15 cellular contexts compared by ENCODE assay signal in genomic region chr3:124373524-124373923, GRCh38.
DNase-seq lines count a peak whose midpoint lies in the region; ATAC-seq, FAIRE-seq and TF ChIP-seq lines count a peak whose summit lies in the region.
"Had no signal": no experiment of that assay in that cellular context is flagged by ENCODE, and none has a peak within 500 bp of the region (broad histone marks: within the 10 kb centered on the region; RNA-seq: fewer than 3 reads in every experiment).

No MANE protein-coding gene starts in this region.

- 0 out of 2 replicates have a peak overlapping the region, but pooled peaks have one; percentile 27 for H2BK5ac ChIP-seq in H1 (ENCODE audit: low read depth, low read length)

- POLR2A ChIA-PET in H1 (lab: Charles Lee; ENCODE audit: partially characterized antibody): interaction anchor here (1.0 to 1.8 kb wide), 2 partner anchors 9 to 86 kb away, joined by 3 to 7 read pairs; no protein-coding TSS in a partner anchor

- no peaks in the 10 kb centered on the region for H4K20me1 ChIP-seq in H1 (replicated peaks in 1 of 2; ENCODE audit: control insufficient read depth in 1 of 2, insufficient read depth in 2 of 2, low read length in 2 of 2)

- H3K18ac ChIP-seq in H1 (ENCODE audit: extremely low read depth, low read length): no peak overlapping the region

- no peaks in the 10 kb centered on the region; the same call in 1 of the 2 replicates for H3K79me1 ChIP-seq in H1 (ENCODE audit: low read depth, low read length)

- ATAC-seq in GM21360 (IDR thresholded peaks at IDR 0.05; ENCODE audit: unreplicated experiment) (peak; percentile 66), HG03103 (IDR thresholded peaks at IDR 0.05; ENCODE audit: low read depth, unreplicated experiment) (peak; percentile 52), HG03159 (IDR thresholded peaks at IDR 0.05; ENCODE audit: unreplicated experiment) (no peak)

- no peak for TF ChIP-seq CTCF in H1 (IDR thresholded peaks at IDR 0.05; ENCODE audit: control extremely low read depth in 1 of 3, insufficient read depth in 1 of 3, low read depth in 1 of 3, low read length in 3 of 3)

- H3K4ac ChIP-seq in H1 (replicated peaks; ENCODE audit: insufficient read length, low read depth, low read length): no peak overlapping the region

- no peak for TF ChIP-seq EP300 in H1 (IDR thresholded peaks at IDR 0.05; ENCODE audit: borderline replicate concordance in 1 of 2, low read depth in 2 of 2, low read length in 2 of 2)

- peak overlapping the region; percentile 67 for H2BK120ac ChIP-seq in H1 (replicated peaks; ENCODE audit: low read depth, low read length)

- H3K14ac ChIP-seq in H1 (ENCODE audit: insufficient read length): no peak overlapping the region

- no peak overlapping the region; a peak in 1 of 7 replicates for H3K9ac ChIP-seq in H1 (replicated peaks in 1 of 4; ENCODE audit: extremely low read depth in 1 of 4, low read depth in 3 of 4, low read length in 3 of 4)

- peaks cover 0 to 8% of the 10 kb centered on the region in 2 experiments; a peak in 2 of 4 replicates for H3K9me3 ChIP-seq in H1 (ENCODE audit: insufficient read depth in 2 of 2, low read depth in 1 of 2, low read length in 1 of 2)
- H3K9me3 ChIP-seq: BE2C, testis had no signal

- WGBS in H1 (ENCODE audit: extremely low coverage in 1 of 2, insufficient coverage in 1 of 2, insufficient read length in 1 of 2, insufficient replicate concordance in 2 of 2, low coverage in 1 of 2, low lambda C conversion rate in 2 of 2, missing lambda C conversion rate in 1 of 2), 2 experiments: 92% methylated on average over 2 of the region's 2 CpGs; no CpG with 5 or more reads in 1 of the 2 experiments

- FAIRE-seq in GM18507 (lab: Jason Lieb, UNC) (peak; percentile 5), H1 (lab: Jason Lieb, UNC) (no peak)

- H3K23ac ChIP-seq in H1 (ENCODE audit: insufficient read length): no peak overlapping the region

- H3K79me2 ChIP-seq in H1 (ENCODE audit: control insufficient read depth in 1 of 2, insufficient read depth in 2 of 2, low read length in 2 of 2): no peaks in the 10 kb centered on the region

- H3K4me2 ChIP-seq in H1 (ENCODE audit: insufficient read depth in 1 of 2, low read depth in 2 of 2, low read length in 2 of 2): no peak overlapping the region

- peaks cover 0 to 5% (median 0%) of the 10 kb centered on the region in 4 experiments; a peak in 3 of 7 replicates for H3K4me1 ChIP-seq in H1 (replicated peaks in 1 of 4; ENCODE audit: control insufficient read depth in 3 of 4, insufficient read depth in 4 of 4, low read length in 3 of 4)
- H3K4me1 ChIP-seq: testis had no signal

- no peaks in the 10 kb centered on the region for H3K27me3 ChIP-seq in H1 (replicated peaks in 1 of 4; ENCODE audit: control insufficient read depth in 3 of 4, extremely low read depth in 1 of 4, insufficient read depth in 3 of 4, low read length in 3 of 4)
- H3K27me3 ChIP-seq: BE2C, testis had no signal

- H2AK5ac ChIP-seq in H1 (ENCODE audit: low read depth, low read length): no peak overlapping the region; the same call in 1 of the 2 replicates

- CTCF ChIA-PET in H1 (lab: Charles Lee; ENCODE audit: partially characterized antibody): interaction anchor here (1.2 to 1.6 kb wide), 5 partner anchors 11 to 96 kb away, joined by 3 to 6 read pairs (median 5); no protein-coding TSS in a partner anchor

- H3K36me3 ChIP-seq in H1 (ENCODE audit: control insufficient read depth in 2 of 4, insufficient read depth in 4 of 4, low read length in 3 of 4): no peaks in the 10 kb centered on the region
- H3K36me3 ChIP-seq: BE2C had no signal

- H2AFZ ChIP-seq in H1 (ENCODE audit: low read length): no peak overlapping the region

- no peak overlapping the region for H3K27ac ChIP-seq in H1 (ENCODE audit: low read depth, low read length)
- H3K27ac ChIP-seq: RWPE1, testis had no signal

- peak overlapping the region; percentile 52 for H4K91ac ChIP-seq in H1 (replicated peaks; ENCODE audit: insufficient read length, low read length)

- no peak overlapping the region for H4K8ac ChIP-seq in H1 (ENCODE audit: extremely low read depth, insufficient read depth, low read length)

- H2BK20ac ChIP-seq in H1 (ENCODE audit: low read length): peak overlapping the region; percentile 82; the same call in 1 of the 2 replicates

- H3K23me2 ChIP-seq in H1 (ENCODE audit: low read depth, low read length): no peaks in the 10 kb centered on the region

- H2BK15ac ChIP-seq in H1 (ENCODE audit: low read length): no peak overlapping the region

- TF ChIP-seq POLR2A in H1 (IDR thresholded peaks at IDR 0.05; ENCODE audit: control extremely low read depth in 1 of 2, low read depth in 2 of 2, low read length in 2 of 2): no peak

- H2BK12ac ChIP-seq in H1 (ENCODE audit: low read depth, low read length): peak overlapping the region; percentile 41; the same call in 1 of the 2 replicates

- no peak overlapping the region for H3K4me3 ChIP-seq in H1 (ENCODE audit: extremely low read depth in 1 of 4, insufficient read depth in 2 of 4, low read depth in 3 of 4, low read length in 4 of 4)
- H3K4me3 ChIP-seq: testis had no signal

- H4K5ac ChIP-seq in H1 (ENCODE audit: insufficient read length, low read depth, low read length): no peak overlapping the region

- no peak for DNase-seq in GM18507 (ENCODE audit: extremely low spot score, insufficient read length, low read depth)
- no peak for DNase-seq in H1 (ENCODE audit: low read depth in 1 of 2, low spot score in 2 of 2)
- no peak for DNase-seq in AG20443 (ENCODE audit: low spot score)
- DNase-seq in effector CD8-positive, alpha-beta T cell (lab: John Stamatoyannopoulos, UW): no peak
- DNase-seq: IMR-90; NCI-H2081 treated with DMSO at 0.1 percent for 48 hours; stimulated activated CD4-positive, alpha-beta T cell treated with anti-CD3 and anti-CD28 coated beads, Interleukin-4, amount 100 ng/mL, for 1 hour; stimulated activated CD8-positive, alpha-beta memory T cell treated with anti-CD3 and anti-CD28 coated beads, Interleukin-4, amount 100 ng/mL, for 48 hours; SW 1271; testis had no signal

- no peak for TF ChIP-seq RAD21 in H1 (IDR thresholded peaks at IDR 0.05 in 1 of 2, conservative IDR thresholded peaks at IDR 0.05 in 1 of 2; ENCODE audit: low read depth in 2 of 2, low read length in 2 of 2)

- H3K56ac ChIP-seq in H1 (replicated peaks; ENCODE audit: insufficient read length, low read depth, low read length): no peak overlapping the region

TF ChIP-seq in H1, 55 proteins besides CTCF, POLR2A, EP300 and RAD21 (continues in another document):
- TF ChIP-seq CREB1 (IDR thresholded peaks at IDR 0.05) (no peak), HDAC6 (IDR thresholded peaks at IDR 0.05; ENCODE audit: low read depth, low read length) (no peak), EZH2 (IDR thresholded peaks at IDR 0.05; ENCODE audit: low read depth, low read length, severe bottlenecking) (no peak), SRF (IDR thresholded peaks at IDR 0.05; ENCODE audit: low read depth, low read length) (no peak)
